ENCODE assay signal across 1 cellular context in the genomic region with DNA sequence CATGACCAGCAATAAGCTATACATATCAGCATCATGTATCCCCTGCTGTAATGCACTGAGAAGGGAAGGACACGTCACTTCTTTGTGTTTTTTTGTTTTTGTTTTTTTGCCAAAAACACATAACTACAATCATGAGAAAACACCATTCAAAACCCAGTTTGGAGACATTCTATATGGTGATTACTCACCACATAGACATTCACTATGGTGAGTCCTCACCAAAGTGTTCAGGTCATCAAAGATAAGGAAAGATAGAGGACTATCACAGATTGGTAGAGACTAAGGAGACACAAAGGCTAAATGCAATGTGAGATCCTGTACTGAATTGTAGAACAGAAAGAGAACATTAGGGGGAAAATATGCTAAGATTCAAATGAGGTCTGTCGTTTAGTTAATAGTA.
TF ChIP-seq lines count a peak whose summit lies in the region.

No MANE protein-coding gene starts in this region.

TF ChIP-seq in HepG2, 621 proteins besides CTCF, POLR2A, EP300 and RAD21:
- TF ChIP-seq CREB1 (IDR thresholded peaks at IDR 0.05) (0 out of 2 replicates have a peak, but pooled peaks have one; percentile 9), CREB1 (CRISPR knock-in tag; IDR thresholded peaks at IDR 0.05) (no peak), SIN3A (IDR thresholded peaks at IDR 0.05; ENCODE audit: borderline replicate concordance, low read depth, low read length) (no peak)
TF ChIP-seq in HepG2: peak in this region for 1.
